13 cellular contexts compared by ENCODE assay signal in the genomic region with DNA sequence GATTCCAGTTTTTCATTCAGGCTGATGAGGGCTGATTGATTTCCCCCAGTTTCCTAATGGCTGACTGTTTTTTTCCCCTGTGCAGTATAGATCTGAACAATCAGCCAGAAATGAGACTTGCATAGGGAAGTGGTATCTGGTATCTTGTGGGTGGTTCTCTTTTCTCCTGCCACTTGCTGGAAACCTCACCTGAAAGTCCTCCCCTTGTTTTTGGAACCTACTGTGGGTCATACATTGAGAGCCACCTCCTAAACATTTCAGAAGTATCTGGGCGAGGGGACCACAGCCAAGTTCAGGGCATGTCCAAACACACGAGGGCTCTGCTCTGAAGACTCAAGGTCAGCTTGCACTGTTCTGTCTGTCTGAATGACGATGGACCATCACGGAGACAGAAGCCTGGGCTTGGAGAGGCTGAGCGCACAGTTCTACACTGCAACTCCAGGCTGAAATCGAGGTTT. TPM values are rescaled to one million over a fixed set of nuclear protein-coding genes. Genes with fewer than 3 reads are reported as not detected.
DNase-seq lines count a peak whose midpoint lies in the region; ATAC-seq, FAIRE-seq and TF ChIP-seq lines count a peak whose summit lies in the region.
"Had no signal": no experiment of that assay in that cellular context is flagged by ENCODE, and none has a peak within 500 bp of the region (broad histone marks: within the 10 kb centered on the region; RNA-seq: fewer than 3 reads in every experiment).

No MANE protein-coding gene starts in this region.

- DNase-seq in GM06990 (ENCODE audit: extremely low read depth, insufficient read length): peak; percentile 30
- DNase-seq in GM19239 (ENCODE audit: insufficient read length, low spot score): no peak
- no peak for DNase-seq in activated naive CD8-positive, alpha-beta T cell treated with anti-CD3 and anti-CD28 coated beads, Interleukin-2, amount 10 ng/mL, durations not matched to agents 7 days and 5 days
- DNase-seq in KBM-7: no peak
- no peak for DNase-seq in NCI-H446 treated with DMSO at 0.1 percent for 48 hours (lab: John Stamatoyannopoulos, UW)
- DNase-seq in NCI-H526 (lab: John Stamatoyannopoulos, UW): no peak
- DNase-seq in NAMALWA (ENCODE audit: low spot score): no peak
- DNase-seq: amniotic stem cell; Calu3; NCI-H2029 treated with DMSO at 0.1 percent for 48 hours; stimulated activated CD4-positive, alpha-beta T cell treated with anti-CD3 and anti-CD28 coated beads, Interleukin-1b, Interleukin-23, amount 100 ng/mL, for 48 hours; T-cell had no signal

- H3K27me3 Mint-ChIP-seq in activated naive CD8-positive, alpha-beta T cell treated with anti-CD3 and anti-CD28 coated beads, Interleukin-2, amount 10 ng/mL, durations not matched to agents 7 days and 5 days: no peaks in the 10 kb centered on the region
- H3K27me3 Mint-ChIP-seq: T-cell had no signal

- no peaks in the 10 kb centered on the region for H3K27me3 ChIP-seq in GM06990 (replicated peaks; ENCODE audit: control insufficient read depth, insufficient read depth, low read length)

- POLR2A ChIA-PET in activated naive CD8-positive, alpha-beta T cell treated with anti-CD3 and anti-CD28 coated beads, Interleukin-2, amount 10 ng/mL, durations not matched to agents 7 days and 5 days (lab: Charles Lee): no interaction called here

- H3K9me3 Mint-ChIP-seq in activated naive CD8-positive, alpha-beta T cell treated with anti-CD3 and anti-CD28 coated beads, Interleukin-2, amount 10 ng/mL, durations not matched to agents 7 days and 5 days: no peaks in the 10 kb centered on the region
- H3K9me3 Mint-ChIP-seq: T-cell had no signal

- no peak for TF ChIP-seq CTCF in GM06990 (IDR thresholded peaks at IDR 0.05; ENCODE audit: insufficient read depth, low read length, poor library complexity, severe bottlenecking)

- peak overlapping the region; percentile 43 for H3K27ac Mint-ChIP-seq in activated naive CD8-positive, alpha-beta T cell treated with anti-CD3 and anti-CD28 coated beads, Interleukin-2, amount 10 ng/mL, durations not matched to agents 7 days and 5 days

- H3K4me3 ChIP-seq in GM06990 (replicated peaks; ENCODE audit: low read depth, low read length): no peak overlapping the region

- peak overlapping the region; percentile 33 for H3K4me3 Mint-ChIP-seq in activated naive CD8-positive, alpha-beta T cell treated with anti-CD3 and anti-CD28 coated beads, Interleukin-2, amount 10 ng/mL, durations not matched to agents 7 days and 5 days
- H3K4me3 Mint-ChIP-seq: T-cell had no signal

- H3K36me3 ChIP-seq in GM06990 (ENCODE audit: control insufficient read depth, insufficient read depth, low read length): no peaks in the 10 kb centered on the region

- FAIRE-seq in GM19239 (lab: Jason Lieb, UNC): peak; percentile 96

- H3K4me1 Mint-ChIP-seq in activated naive CD8-positive, alpha-beta T cell treated with anti-CD3 and anti-CD28 coated beads, Interleukin-2, amount 10 ng/mL, durations not matched to agents 7 days and 5 days: peaks cover 29% of the 10 kb centered on the region

- ATAC-seq in HG03095 (IDR thresholded peaks at IDR 0.05; ENCODE audit: unreplicated experiment): peak; percentile 74
- ATAC-seq in activated naive CD8-positive, alpha-beta T cell treated with anti-CD3 and anti-CD28 coated beads, Interleukin-2, amount 10 ng/mL, durations not matched to agents 7 days and 5 days (ENCODE audit: low read depth): peak; percentile 65
- ATAC-seq: T-cell had no signal

- in situ Hi-C loops in KBM-7 (cut with MboI; ENCODE audit: low pct_unique_long_range_greater_than_20kb, low sequenced_read_pairs): no loop called here

- H3K36me3 Mint-ChIP-seq in activated naive CD8-positive, alpha-beta T cell treated with anti-CD3 and anti-CD28 coated beads, Interleukin-2, amount 10 ng/mL, durations not matched to agents 7 days and 5 days: no peaks in the 10 kb centered on the region
- H3K36me3 Mint-ChIP-seq: T-cell had no signal

RNA-seq across cellular contexts. Expression of gene ALPK2, which starts 19.3 kb away (rescaled TPM):
- under 1 TPM; 0.30 to 0.91 TPM for total RNA-seq in activated naive CD8-positive, alpha-beta T cell treated with anti-CD3 and anti-CD28 coated beads, Interleukin-2, amount 10 ng/mL, durations not matched to agents 7 days and 5 days
- total RNA-seq: Calu3 had no signal
